In genomic region chr1:203148127-203148526, GRCh38 we compare ENCODE assay signal across 10 cellular contexts. TPM values are rescaled to one million over a fixed set of nuclear protein-coding genes. Genes with fewer than 3 reads are reported as not detected.
A peak's percentile ranks its signal among the peaks of the same experiment; 100 is the strongest.
DNase-seq lines count a peak whose midpoint lies in the region; ATAC-seq, FAIRE-seq and TF ChIP-seq lines count a peak whose summit lies in the region.
"Had no signal": no experiment of that assay in that cellular context is flagged by ENCODE, and none has a peak within 500 bp of the region (broad histone marks: within the 10 kb centered on the region; RNA-seq: fewer than 3 reads in every experiment).

No MANE protein-coding gene starts in this region.

- no peak overlapping the region for H3K9ac ChIP-seq in PC-3 (ENCODE audit: low read length)

- DNase-seq in cardiac muscle cell (ENCODE audit: low read depth in 1 of 2, low spot score in 1 of 2) (no peak), heart right ventricle (no peak), PC-3 (peak; percentile 57), fibroblast of villous mesenchyme (ENCODE audit: low read depth) (no peak), OCI-M1 (lab: John Stamatoyannopoulos, UW) (no peak), urothelium cell line (ENCODE audit: low spot score) (no peak)
- DNase-seq in activated CD4-positive, alpha-beta memory T cell treated with anti-CD3 and anti-CD28 coated beads, Interleukin-2, amount 10 ng/mL, durations not matched to agents 7 days and 5 days, result no peak
- DNase-seq: activated naive CD8-positive, alpha-beta T cell treated with anti-CD3 and anti-CD28 coated beads, Interleukin-2, amount 10 ng/mL, durations not matched to agents 7 days and 5 days; T-helper 17 cell had no signal

- WGBS in heart right ventricle, 2 donors, result 95 to 97% methylated on average over 5 of the region's 5 CpGs

- CTCF ChIA-PET in PC-3 (lab: Charles Lee), result interaction anchor here (0.6 kb wide), 1 partner anchor 47 kb away, joined by 4 read pairs; no protein-coding TSS in a partner anchor
- CTCF ChIA-PET in activated CD4-positive, alpha-beta memory T cell treated with anti-CD3 and anti-CD28 coated beads, Interleukin-2, amount 10 ng/mL, durations not matched to agents 7 days and 5 days (lab: Charles Lee), result interaction anchor here (1.0 to 3.3 kb wide), 2 partner anchors 24 to 107 kb away, joined by 3 to 16 read pairs; no protein-coding TSS in a partner anchor

- H3K36me3 Mint-ChIP-seq in activated CD4-positive, alpha-beta memory T cell treated with anti-CD3 and anti-CD28 coated beads, Interleukin-2, amount 10 ng/mL, durations not matched to agents 7 days and 5 days (ENCODE audit: low read depth), result no peaks in the 10 kb centered on the region
- H3K36me3 Mint-ChIP-seq: activated naive CD8-positive, alpha-beta T cell treated with anti-CD3 and anti-CD28 coated beads, Interleukin-2, amount 10 ng/mL, durations not matched to agents 7 days and 5 days had no signal

- intact Hi-C loops in heart right ventricle (cut with DNase I), result no loop called here
- intact Hi-C loops in PC-3 (cut with micrococcal nuclease), result no loop called here

- no peaks in the 10 kb centered on the region for H3K4me1 Mint-ChIP-seq in activated CD4-positive, alpha-beta memory T cell treated with anti-CD3 and anti-CD28 coated beads, Interleukin-2, amount 10 ng/mL, durations not matched to agents 7 days and 5 days
- H3K4me1 Mint-ChIP-seq: activated naive CD8-positive, alpha-beta T cell treated with anti-CD3 and anti-CD28 coated beads, Interleukin-2, amount 10 ng/mL, durations not matched to agents 7 days and 5 days; T-helper 17 cell had no signal

- H3K27ac ChIP-seq in cardiac muscle cell (peak overlapping the region; percentile 72), heart right ventricle (no peak overlapping the region), PC-3 (ENCODE audit: low read length) (no peak overlapping the region)

- no peak overlapping the region for H3K4me2 ChIP-seq in PC-3 (ENCODE audit: low read length)

- no peaks in the 10 kb centered on the region for H3K36me3 ChIP-seq in cardiac muscle cell
- H3K36me3 ChIP-seq in heart right ventricle, result no peaks in the 10 kb centered on the region
- H3K36me3 ChIP-seq in PC-3 (ENCODE audit: low read depth, low read length), result no peaks in the 10 kb centered on the region

- no TSS peak for BruUV-seq in PC-3 (replicated peaks; lab: Mats Ljungman, UMichigan)

- H3K27me3 Mint-ChIP-seq in activated CD4-positive, alpha-beta memory T cell treated with anti-CD3 and anti-CD28 coated beads, Interleukin-2, amount 10 ng/mL, durations not matched to agents 7 days and 5 days, result peaks cover 5% of the 10 kb centered on the region

- no peaks in the 10 kb centered on the region for H4K20me1 ChIP-seq in PC-3 (ENCODE audit: low read length)

- H3K4me3 ChIP-seq in cardiac muscle cell (no peak overlapping the region), heart right ventricle (no peak overlapping the region), PC-3 (ENCODE audit: low read length) (no peak overlapping the region), fibroblast of villous mesenchyme (ENCODE audit: low read depth, low read length) (no peak overlapping the region)

- no peak for ATAC-seq in heart right ventricle
- ATAC-seq in PC-3, result no peak
- no peak for ATAC-seq in HG02970 (IDR thresholded peaks at IDR 0.05; ENCODE audit: low FRiP score, unreplicated experiment)
- ATAC-seq: T-helper 17 cell had no signal

- no peaks in the 10 kb centered on the region for H3K27me3 ChIP-seq in cardiac muscle cell
- H3K27me3 ChIP-seq in heart right ventricle, result no peaks in the 10 kb centered on the region
- H3K27me3 ChIP-seq in PC-3 (ENCODE audit: low read length), result no peaks in the 10 kb centered on the region

- H3K4me1 ChIP-seq in cardiac muscle cell (ENCODE audit: low read depth) (peaks cover 56% of the 10 kb centered on the region), heart right ventricle (peaks cover 0 to 18% (median 0%) of the 10 kb centered on the region in 9 donors), PC-3 (ENCODE audit: insufficient read depth, low read length) (peaks cover 14% of the 10 kb centered on the region)

- H2AFZ ChIP-seq in PC-3 (ENCODE audit: low read length), result no peak overlapping the region

- H3K79me2 ChIP-seq in PC-3 (ENCODE audit: low read length), result no peaks in the 10 kb centered on the region

- TF ChIP-seq CTCF in cardiac muscle cell (IDR thresholded peaks at IDR 0.05; ENCODE audit: low read depth, low read length) (peak; percentile 21), heart right ventricle (IDR thresholded peaks at IDR 0.05) (peak in 4 of 9 donors; percentile 4 to 24 (median 16)), PC-3 (conservative IDR thresholded peaks at IDR 0.05; ENCODE audit: low read depth, low read length) (peak; percentile 66), fibroblast of villous mesenchyme (IDR thresholded peaks at IDR 0.05; ENCODE audit: insufficient read depth, low read depth, low read length) (peak; percentile 31)

- no peak overlapping the region for H3K27ac Mint-ChIP-seq in activated CD4-positive, alpha-beta memory T cell treated with anti-CD3 and anti-CD28 coated beads, Interleukin-2, amount 10 ng/mL, durations not matched to agents 7 days and 5 days
- H3K27ac Mint-ChIP-seq: activated naive CD8-positive, alpha-beta T cell treated with anti-CD3 and anti-CD28 coated beads, Interleukin-2, amount 10 ng/mL, durations not matched to agents 7 days and 5 days; T-helper 17 cell had no signal

- POLR2A ChIA-PET in PC-3 (lab: Charles Lee; ENCODE audit: unreplicated experiment), result no interaction called here
- POLR2A ChIA-PET in activated CD4-positive, alpha-beta memory T cell treated with anti-CD3 and anti-CD28 coated beads, Interleukin-2, amount 10 ng/mL, durations not matched to agents 7 days and 5 days (lab: Charles Lee), result no interaction called here

- H3K9me3 ChIP-seq in cardiac muscle cell (ENCODE audit: low read depth) (no peaks in the 10 kb centered on the region), heart right ventricle (no peaks in the 10 kb centered on the region), PC-3 (ENCODE audit: low read length) (no peaks in the 10 kb centered on the region)

- no peak for FAIRE-seq in urothelium cell line (lab: Jason Lieb, UNC)

- H3F3A ChIP-seq in PC-3 (ENCODE audit: low read length, unreplicated experiment), result no peaks in the 10 kb centered on the region

- H3K9me2 ChIP-seq in PC-3 (replicated peaks; ENCODE audit: low read length), result no peaks in the 10 kb centered on the region

- no peak overlapping the region for H3K4me3 Mint-ChIP-seq in activated CD4-positive, alpha-beta memory T cell treated with anti-CD3 and anti-CD28 coated beads, Interleukin-2, amount 10 ng/mL, durations not matched to agents 7 days and 5 days
- H3K4me3 Mint-ChIP-seq: activated naive CD8-positive, alpha-beta T cell treated with anti-CD3 and anti-CD28 coated beads, Interleukin-2, amount 10 ng/mL, durations not matched to agents 7 days and 5 days; T-helper 17 cell had no signal

- H3K9me3 Mint-ChIP-seq in activated CD4-positive, alpha-beta memory T cell treated with anti-CD3 and anti-CD28 coated beads, Interleukin-2, amount 10 ng/mL, durations not matched to agents 7 days and 5 days, result no peaks in the 10 kb centered on the region
- H3K9me3 Mint-ChIP-seq: activated naive CD8-positive, alpha-beta T cell treated with anti-CD3 and anti-CD28 coated beads, Interleukin-2, amount 10 ng/mL, durations not matched to agents 7 days and 5 days had no signal

RNA-seq across cellular contexts. Expression of gene ADORA1, which starts 20.6 kb away (rescaled TPM):
- total RNA-seq in cardiac muscle cell (8.5 and 14.9 TPM in 2 replicates), heart right ventricle (10 to 100 TPM in 4 of 10 donors, 1 to 10 TPM in 6; 5.1 to 12.2 (median 9.3) TPM), PC-3 (2014; rRNA removed) (1.4 and 3.9 TPM in 2 replicates), fibroblast of villous mesenchyme (8.7 and 14.2 TPM in 2 replicates)
- polyA plus RNA-seq in cardiac muscle cell (12.2 and 22.2 TPM in 2 replicates), heart right ventricle (1 to 10 TPM; 1.8 to 8.3 TPM)
- under 1 TPM in 1 of 2 experiments, not detected in 1; 0.40 TPM for total RNA-seq in activated CD4-positive, alpha-beta memory T cell treated with anti-CD3 and anti-CD28 coated beads, Interleukin-2, amount 10 ng/mL, durations not matched to agents 7 days and 5 days
- total RNA-seq: activated naive CD8-positive, alpha-beta T cell treated with anti-CD3 and anti-CD28 coated beads, Interleukin-2, amount 10 ng/mL, durations not matched to agents 7 days and 5 days had no signal

RNA-seq across cellular contexts. Expression of gene MYBPH, which starts 27.5 kb away (rescaled TPM):
- total RNA-seq in cardiac muscle cell (0.53 and 1.4 TPM in 2 replicates), heart right ventricle (not detected), PC-3 (2014; rRNA removed) (not detected in 2 replicates), fibroblast of villous mesenchyme (0.32 and 0.43 TPM in 2 replicates)
- polyA plus RNA-seq in cardiac muscle cell (0.86 and 2.1 TPM in 2 replicates), heart right ventricle (not detected)
- not detected for total RNA-seq in activated CD4-positive, alpha-beta memory T cell treated with anti-CD3 and anti-CD28 coated beads, Interleukin-2, amount 10 ng/mL, durations not matched to agents 7 days and 5 days
- total RNA-seq: activated naive CD8-positive, alpha-beta T cell treated with anti-CD3 and anti-CD28 coated beads, Interleukin-2, amount 10 ng/mL, durations not matched to agents 7 days and 5 days; T-helper 17 cell had no signal

RNA-seq across cellular contexts. Expression of gene CHI3L1, which starts 38.4 kb away (rescaled TPM):
- 1.8 TPM in 1 of 2 replicates, not detected in the other for total RNA-seq in cardiac muscle cell
- polyA plus RNA-seq in cardiac muscle cell, result 1.4 TPM in 1 of 2 replicates, not detected in the other
- 10 to 100 TPM in 1 of 10 donors, 1 to 10 TPM in 3, under 1 TPM in 5, not detected in 1; 0.15 to 11.0 (median 0.42) TPM for total RNA-seq in heart right ventricle
- polyA plus RNA-seq in heart right ventricle, result 10 to 100 TPM in 1 of 2 donors, 1 to 10 TPM in 1; 2.2 to 14.3 TPM
- not detected in 2 replicates for total RNA-seq in PC-3 (2014; rRNA removed)
- total RNA-seq in fibroblast of villous mesenchyme, result 15.8 and 136 TPM in 2 replicates
- not detected for total RNA-seq in activated CD4-positive, alpha-beta memory T cell treated with anti-CD3 and anti-CD28 coated beads, Interleukin-2, amount 10 ng/mL, durations not matched to agents 7 days and 5 days
- total RNA-seq: T-helper 17 cell had no signal
